In the genomic region with DNA sequence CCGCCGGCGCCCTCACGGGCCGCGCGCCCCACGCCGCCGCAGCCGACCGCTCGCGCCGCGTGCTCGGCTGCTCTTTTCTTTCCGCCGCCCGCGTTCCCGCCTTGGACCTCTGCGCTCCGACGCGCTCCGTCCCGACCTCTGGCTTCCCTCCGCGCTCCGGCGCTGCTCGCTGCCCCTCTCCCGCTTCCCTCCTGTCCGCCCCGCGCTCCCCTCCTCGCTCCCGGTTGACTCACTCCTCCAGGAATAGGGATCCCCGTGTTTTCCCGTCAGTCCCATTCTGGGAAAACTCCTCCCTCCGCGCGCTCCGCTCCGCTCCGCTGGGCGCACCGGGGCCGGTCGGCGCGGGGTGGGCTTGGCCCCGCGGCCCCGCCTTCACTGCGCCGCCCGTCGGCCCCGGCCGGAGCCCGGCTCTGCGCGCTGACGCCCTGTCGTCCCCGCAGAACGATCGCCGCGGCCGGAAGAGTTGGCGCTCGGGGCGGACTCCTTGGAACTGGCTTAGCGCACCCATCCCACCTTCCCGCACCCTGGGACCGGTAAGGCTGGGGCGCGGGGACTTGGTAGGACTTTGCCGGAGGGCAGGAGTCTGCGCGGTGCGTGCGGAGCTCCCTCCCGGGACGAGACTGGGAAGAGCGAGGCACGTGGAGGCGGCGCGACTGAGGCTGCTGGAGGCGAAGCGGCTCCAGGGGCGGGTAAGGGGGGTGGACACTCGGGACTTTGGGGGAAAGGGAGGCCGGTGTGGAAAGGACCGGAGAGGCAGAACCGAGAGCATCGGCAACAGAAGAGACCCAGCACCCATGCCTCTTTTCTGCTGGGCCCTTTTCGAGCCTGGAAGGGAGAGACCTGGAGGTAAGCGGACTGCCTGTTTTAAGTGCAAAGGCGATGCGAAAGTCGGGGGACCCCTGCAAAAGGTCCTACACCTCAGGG, we compare ENCODE assay signal across 8 cellular contexts. TPM values are rescaled to one million over a fixed set of nuclear protein-coding genes. Genes with fewer than 3 reads are reported as not detected.
DNase-seq lines count a peak whose midpoint lies in the region; ATAC-seq, FAIRE-seq and TF ChIP-seq lines count a peak whose summit lies in the region.

No MANE protein-coding gene starts in this region.

- DNase-seq in D341Med (ENCODE audit: low spot score): peak; percentile 85
- no peak for DNase-seq in HFF-Myc (ENCODE audit: extremely low read depth, low read depth)
- peak in 1 of 2 experiments; percentile 73 for DNase-seq in H1 (ENCODE audit: low read depth in 1 of 2, low spot score in 2 of 2)
- DNase-seq in mesendoderm: peak; percentile 52

- H3K18ac ChIP-seq in H1 (ENCODE audit: extremely low read depth, low read length): peak overlapping the region; percentile 97
- H3K18ac ChIP-seq in mesendoderm (ENCODE audit: low read length): peak overlapping the region; percentile 94

- peak overlapping the region; percentile 92 for H2BK12ac ChIP-seq in H1 (ENCODE audit: low read depth, low read length)

- TF ChIP-seq EP300 in H1 (IDR thresholded peaks at IDR 0.05; ENCODE audit: borderline replicate concordance in 1 of 2, low read depth in 2 of 2, low read length in 2 of 2): no peak

- peaks cover 27% of the 10 kb centered on the region for H3K23me2 ChIP-seq in H1 (ENCODE audit: low read depth, low read length)

- peak overlapping the region; percentile 71 to 95 (median 88) for H3K9ac ChIP-seq in H1 (replicated peaks in 1 of 4; ENCODE audit: extremely low read depth in 1 of 4, low read depth in 3 of 4, low read length in 3 of 4)
- H3K9ac ChIP-seq in mesendoderm (ENCODE audit: low read length): peak overlapping the region; percentile 97

- peak overlapping the region; percentile 75 for H3K4me3 ChIP-seq in HFF-Myc (replicated peaks; ENCODE audit: low read depth, low read length)
- H3K4me3 ChIP-seq in H1 (ENCODE audit: extremely low read depth in 1 of 4, insufficient read depth in 2 of 4, low read depth in 3 of 4, low read length in 4 of 4): peak overlapping the region; percentile 58 to 87 (median 72)
- H3K4me3 ChIP-seq in mesendoderm (ENCODE audit: low read length): peak overlapping the region; percentile 88
- peak overlapping the region; percentile 63 for H3K4me3 ChIP-seq in urinary bladder (ENCODE audit: low read depth, low read length)

- H3K14ac ChIP-seq in H1 (ENCODE audit: insufficient read length): no peak overlapping the region

- CTCF ChIA-PET in H1 (lab: Charles Lee; ENCODE audit: partially characterized antibody): interaction anchor here (1.0 to 1.8 kb wide), 4 partner anchors 13 to 44 kb away, joined by 3 to 6 read pairs (median 5); no protein-coding TSS in a partner anchor

- no peak overlapping the region for H2BK20ac ChIP-seq in H1 (ENCODE audit: low read length)

- H4K5ac ChIP-seq in H1 (ENCODE audit: insufficient read length, low read depth, low read length) (peak overlapping the region; percentile 54), mesendoderm (ENCODE audit: low read length) (no peak overlapping the region)

- peak in 1 of 2 experiments; percentile 11; a peak in 1 of 3 replicates for TF ChIP-seq POLR2A in H1 (IDR thresholded peaks at IDR 0.05; ENCODE audit: control extremely low read depth in 1 of 2, low read depth in 2 of 2, low read length in 2 of 2)

- H3K4ac ChIP-seq in H1 (replicated peaks; ENCODE audit: insufficient read length, low read depth, low read length) (peak overlapping the region; percentile 87), mesendoderm (ENCODE audit: low read depth, low read length) (peak overlapping the region; percentile 76)

- H3K79me1 ChIP-seq in H1 (ENCODE audit: low read depth, low read length) (peaks cover 6% of the 10 kb centered on the region; the same call in 1 of the 2 replicates), mesendoderm (ENCODE audit: low read length) (no peaks in the 10 kb centered on the region)

- H3K27ac ChIP-seq in H1 (ENCODE audit: low read depth, low read length) (peak overlapping the region; percentile 82; the same call in 1 of the 2 replicates), mesendoderm (ENCODE audit: low read depth, low read length) (peak overlapping the region; percentile 99), urinary bladder (ENCODE audit: low read depth) (no peak overlapping the region)

- POLR2A ChIA-PET in H1 (lab: Charles Lee; ENCODE audit: partially characterized antibody): interaction anchor here (0.7 to 6.1 kb wide), 19 partner anchors 12 to 272 kb away, joined by 3 to 37 read pairs (median 4); partner anchors contain the start of gene ITFG2

- TF ChIP-seq CTCF in HFF-Myc (IDR thresholded peaks at IDR 0.05; ENCODE audit: low read depth, low read length, missing control alignments): no peak
- no peak for TF ChIP-seq CTCF in H1 (IDR thresholded peaks at IDR 0.05; ENCODE audit: control extremely low read depth in 1 of 3, insufficient read depth in 1 of 3, low read depth in 1 of 3, low read length in 3 of 3)

- H2AK5ac ChIP-seq in H1 (ENCODE audit: low read depth, low read length) (peak overlapping the region; percentile 55; the same call in 1 of the 2 replicates), mesendoderm (ENCODE audit: low read length) (peak overlapping the region; percentile 64)

- H4K91ac ChIP-seq in H1 (replicated peaks; ENCODE audit: insufficient read length, low read length): peak overlapping the region; percentile 97

- no peaks in the 10 kb centered on the region for H3K36me3 ChIP-seq in H1 (ENCODE audit: control insufficient read depth in 2 of 4, insufficient read depth in 4 of 4, low read length in 3 of 4)
- H3K36me3 ChIP-seq in mesendoderm (ENCODE audit: control insufficient read depth, insufficient read depth, low read length): no peaks in the 10 kb centered on the region
- no peaks in the 10 kb centered on the region for H3K36me3 ChIP-seq in urinary bladder (ENCODE audit: insufficient read depth)

- peaks cover 3 to 11% of the 10 kb centered on the region in 2 experiments for H4K20me1 ChIP-seq in H1 (replicated peaks in 1 of 2; ENCODE audit: control insufficient read depth in 1 of 2, insufficient read depth in 2 of 2, low read length in 2 of 2)

- H3K27me3 ChIP-seq in H1 (replicated peaks in 1 of 4; ENCODE audit: control insufficient read depth in 3 of 4, extremely low read depth in 1 of 4, insufficient read depth in 3 of 4, low read length in 3 of 4) (peaks cover 0 to 6% (median 3%) of the 10 kb centered on the region in 4 experiments; a peak in 4 of 7 replicates), mesendoderm (ENCODE audit: insufficient read depth, low read length, poor library complexity) (no peaks in the 10 kb centered on the region)

- peaks cover 13 to 49% of the 10 kb centered on the region in 2 experiments for H3K79me2 ChIP-seq in H1 (ENCODE audit: control insufficient read depth in 1 of 2, insufficient read depth in 2 of 2, low read length in 2 of 2)
- H3K79me2 ChIP-seq in mesendoderm (ENCODE audit: control insufficient read depth, insufficient read depth, low read length): peaks cover 41% of the 10 kb centered on the region

- FAIRE-seq in H1 (lab: Jason Lieb, UNC): no peak

- no peak for TF ChIP-seq RAD21 in H1 (IDR thresholded peaks at IDR 0.05 in 1 of 2, conservative IDR thresholded peaks at IDR 0.05 in 1 of 2; ENCODE audit: low read depth in 2 of 2, low read length in 2 of 2)

- H3K23ac ChIP-seq in H1 (ENCODE audit: insufficient read length) (no peak overlapping the region), mesendoderm (ENCODE audit: low read length) (peak overlapping the region; percentile 83)

- H3K4me1 ChIP-seq in H1 (replicated peaks in 1 of 4; ENCODE audit: control insufficient read depth in 3 of 4, insufficient read depth in 4 of 4, low read length in 3 of 4): peaks cover 11 to 39% (median 22%) of the 10 kb centered on the region in 4 experiments
- H3K4me1 ChIP-seq in mesendoderm (ENCODE audit: control insufficient read depth, low read depth, low read length): peaks cover 21% of the 10 kb centered on the region
- peaks cover 1% of the 10 kb centered on the region for H3K4me1 ChIP-seq in urinary bladder (ENCODE audit: insufficient read depth)

- H2BK15ac ChIP-seq in H1 (ENCODE audit: low read length) (peak overlapping the region; percentile 46; the same call in 1 of the 2 replicates), mesendoderm (replicated peaks; ENCODE audit: low read depth) (no peak overlapping the region)

- ATAC-seq in SK-N-SH treated with all-trans-retinoic acid at 6 μM for 48 hours (peak; percentile 66), HG03565 (IDR thresholded peaks at IDR 0.05; ENCODE audit: unreplicated experiment) (no peak), HG02798 (IDR thresholded peaks at IDR 0.05; ENCODE audit: poor library complexity, unreplicated experiment) (no peak)

- H3K56ac ChIP-seq in H1 (replicated peaks; ENCODE audit: insufficient read length, low read depth, low read length): peak overlapping the region; percentile 78
- H3K56ac ChIP-seq in mesendoderm (ENCODE audit: low read length): peak overlapping the region; percentile 99

- WGBS in H1 (ENCODE audit: extremely low coverage in 1 of 2, insufficient coverage in 1 of 2, insufficient read length in 1 of 2, insufficient replicate concordance in 2 of 2, low coverage in 1 of 2, low lambda C conversion rate in 2 of 2, missing lambda C conversion rate in 1 of 2), 2 experiments: 1% methylated on average over 86 of the region's 106 CpGs; no CpG with 5 or more reads in 1 of the 2 experiments
- WGBS in mesendoderm (ENCODE audit: extremely low coverage, insufficient coverage, low lambda C conversion rate): no CpG with 5 or more reads among the region's 106 CpGs
- WGBS in urinary bladder: 3% methylated on average over 106 of the region's 106 CpGs

- H3K4me2 ChIP-seq in H1 (ENCODE audit: insufficient read depth in 1 of 2, low read depth in 2 of 2, low read length in 2 of 2) (peak overlapping the region; percentile 97 to 99), mesendoderm (ENCODE audit: low read length) (peak overlapping the region; percentile 91)

- no peak overlapping the region for H2BK120ac ChIP-seq in H1 (replicated peaks; ENCODE audit: low read depth, low read length)
- H2BK120ac ChIP-seq in mesendoderm (ENCODE audit: low read depth, low read length): peak overlapping the region; percentile 0

- H3K9me3 ChIP-seq in H1 (ENCODE audit: insufficient read depth in 2 of 2, low read depth in 1 of 2, low read length in 1 of 2): no peaks in the 10 kb centered on the region

- peak overlapping the region; percentile 88 for H4K8ac ChIP-seq in H1 (ENCODE audit: extremely low read depth, insufficient read depth, low read length)
- H4K8ac ChIP-seq in mesendoderm (ENCODE audit: low read depth, low read length): peak overlapping the region; percentile 16

- H2AFZ ChIP-seq in H1 (ENCODE audit: low read length): no peak overlapping the region

- H2BK5ac ChIP-seq in H1 (ENCODE audit: low read depth, low read length) (peak overlapping the region; percentile 96), mesendoderm (ENCODE audit: low read length) (peak overlapping the region; percentile 81)

RNA-seq across cellular contexts. Expression of gene TEAD4, which starts 0.6 kb away (rescaled TPM):
- total RNA-seq in H1 (2021; fragmentation: NEBNext Ultra II Directional; extraction: Animal tissue kit (Norgen Biotek cat#: 25700)): 116 TPM in 2 replicates
- polyA plus RNA-seq in H1 (2011; rRNA removed) (56.7 and 90.1 TPM in 2 replicates), urinary bladder (16.3 TPM)
- 73.5 TPM for polyA plus RNA-seq in H1 (2011; cell fraction: cytosol; rRNA removed)
- 80.7 TPM for polyA plus RNA-seq in H1 (2011; cell fraction: nucleus; rRNA removed)
- polyA plus RNA-seq in H1 (2012, experiment 1 of 2): 61.3 to 87.1 TPM (median 74.6 TPM) in 4 replicates
- 80.7 TPM for polyA plus RNA-seq in H1 (2012, experiment 2 of 2)
- polyA plus RNA-seq in H1 (2013, experiment 1 of 2): 69.8 TPM
- 72.8 TPM for polyA plus RNA-seq in H1 (2013, experiment 2 of 2)
- 53.3 and 61.0 TPM in 2 replicates for polyA minus RNA-seq in H1 (2011; rRNA and poly(A)+ RNA removed)
- polyA minus RNA-seq in H1 (2011; cell fraction: cytosol; rRNA and poly(A)+ RNA removed): 73.5 TPM
- polyA minus RNA-seq in H1 (2011; cell fraction: nucleus; rRNA and poly(A)+ RNA removed): 47.6 TPM
- polyA plus RNA-seq in mesendoderm (2013, experiment 1 of 2): 110 TPM
- polyA plus RNA-seq in mesendoderm (2013, experiment 2 of 2): 112 TPM
- 3.7 TPM for total RNA-seq in urinary bladder

Comparison
In these comparisons a context has a peak if more than half of its experiments do, and no peak if none do; other contexts are left out.
1. RNA of gene TEAD4, which starts 0.6 kb away (total RNA-seq): 116 TPM in H1; 3.7 TPM in urinary bladder (single experiment); every median in the first group is over 10 times any median in the second.
2. Peak in every context shown above with its lines, with median percentiles within 50 percentile points of each other: H3K4me3 ChIP-seq.